In the genomic region with DNA sequence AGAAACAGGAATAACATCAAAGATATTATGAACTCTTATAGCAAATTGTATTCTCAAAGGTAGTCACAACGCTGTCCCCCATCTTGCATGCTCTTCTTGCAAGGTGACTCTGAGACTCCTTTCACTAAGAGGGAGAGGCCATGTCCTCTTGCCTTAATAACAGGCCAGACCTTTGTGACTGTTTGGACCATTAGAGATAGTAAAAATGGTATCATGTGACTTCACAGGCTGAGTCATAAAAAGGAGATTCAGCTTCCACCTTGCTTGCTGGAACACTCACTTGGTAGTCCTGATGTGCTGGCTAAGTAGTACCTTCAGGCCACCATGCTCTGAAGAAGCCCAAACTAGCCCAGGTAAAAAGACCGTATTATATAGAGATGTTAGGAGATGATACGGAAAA, we compare ENCODE assay signal across 22 cellular contexts.
"Had no signal": no experiment of that assay in that cellular context is flagged by ENCODE, and none has a peak within 500 bp of the region (broad histone marks: within the 10 kb centered on the region; RNA-seq: fewer than 3 reads in every experiment).

No MANE protein-coding gene starts in this region.

- H3K4me1 ChIP-seq: parathyroid adenoma, suprapubic skin had no signal

- H3K36me3 Mint-ChIP-seq: WTC11 had no signal

- H3K9me3 ChIP-seq: stomach, suprapubic skin, tibial nerve had no signal

- H2AFZ ChIP-seq: parathyroid adenoma had no signal

- H3K27me3 Mint-ChIP-seq: activated CD4-positive, alpha-beta memory T cell treated with anti-CD3 and anti-CD28 coated beads, Interleukin-2, amount 10 ng/mL, durations not matched to agents 7 days and 5 days; activated naive CD4-positive, alpha-beta T cell treated with anti-CD3 and anti-CD28 coated beads, Interleukin-2, amount 10 ng/mL, durations not matched to agents 7 days and 5 days; naive B cell; stimulated activated memory B cell treated with anti-CD40 and anti-IgM and Interleukin-4, amounts not matched to agents 10 μg/mL and 1 μg/mL and 100 μg/mL, for 72 hours had no signal

- DNase-seq: activated CD4-positive, alpha-beta memory T cell treated with anti-CD3 and anti-CD28 coated beads, Interleukin-2, amount 10 ng/mL, durations not matched to agents 7 days and 5 days; activated CD4-positive, alpha-beta T cell treated with anti-CD3 and anti-CD28 coated beads for 48 hours; activated effector memory CD4-positive, alpha-beta T cell treated with anti-CD3 and anti-CD28 coated beads, Interleukin-2, amount 50 U/mL, for 16 hours; activated naive CD4-positive, alpha-beta T cell treated with anti-CD3 and anti-CD28 coated beads, Interleukin-2, amount 10 ng/mL, durations not matched to agents 7 days and 5 days; amygdala; cortex of kidney; glutamatergic neuron; hypothalamus; left cardiac atrium; mesenchymal stem cell; naive B cell; nucleus accumbens; right cardiac atrium; stomach; T-helper 9 cell had no signal

- H3K79me2 ChIP-seq: parathyroid adenoma had no signal

- H3K9ac ChIP-seq: parathyroid adenoma had no signal

- FAIRE-seq: frontal cortex, urothelium cell line had no signal

- ATAC-seq: left cardiac atrium; right cardiac atrium; stimulated activated memory B cell treated with anti-CD40 and anti-IgM and Interleukin-4, amounts not matched to agents 10 μg/mL and 1 μg/mL and 100 μg/mL, for 72 hours; WTC11 had no signal

- H3K36me3 ChIP-seq: stomach, suprapubic skin, tibial nerve had no signal

- H3K4me3 ChIP-seq: stomach, suprapubic skin, tibial nerve had no signal

- H3K27ac Mint-ChIP-seq: activated CD4-positive, alpha-beta memory T cell treated with anti-CD3 and anti-CD28 coated beads, Interleukin-2, amount 10 ng/mL, durations not matched to agents 7 days and 5 days; activated naive CD4-positive, alpha-beta T cell treated with anti-CD3 and anti-CD28 coated beads, Interleukin-2, amount 10 ng/mL, durations not matched to agents 7 days and 5 days; stimulated activated memory B cell treated with anti-CD40 and anti-IgM and Interleukin-4, amounts not matched to agents 10 μg/mL and 1 μg/mL and 100 μg/mL, for 72 hours; WTC11 had no signal

- H3K27ac ChIP-seq: parathyroid adenoma, stomach, suprapubic skin, tibial nerve had no signal

- H3K9me3 Mint-ChIP-seq: activated CD4-positive, alpha-beta memory T cell treated with anti-CD3 and anti-CD28 coated beads, Interleukin-2, amount 10 ng/mL, durations not matched to agents 7 days and 5 days; activated naive CD4-positive, alpha-beta T cell treated with anti-CD3 and anti-CD28 coated beads, Interleukin-2, amount 10 ng/mL, durations not matched to agents 7 days and 5 days; WTC11 had no signal

- H3K4me3 Mint-ChIP-seq: activated CD4-positive, alpha-beta memory T cell treated with anti-CD3 and anti-CD28 coated beads, Interleukin-2, amount 10 ng/mL, durations not matched to agents 7 days and 5 days; activated naive CD4-positive, alpha-beta T cell treated with anti-CD3 and anti-CD28 coated beads, Interleukin-2, amount 10 ng/mL, durations not matched to agents 7 days and 5 days; naive B cell; stimulated activated memory B cell treated with anti-CD40 and anti-IgM and Interleukin-4, amounts not matched to agents 10 μg/mL and 1 μg/mL and 100 μg/mL, for 72 hours; WTC11 had no signal

- H3K27me3 ChIP-seq: stomach, suprapubic skin, tibial nerve had no signal
